In the genomic region with DNA sequence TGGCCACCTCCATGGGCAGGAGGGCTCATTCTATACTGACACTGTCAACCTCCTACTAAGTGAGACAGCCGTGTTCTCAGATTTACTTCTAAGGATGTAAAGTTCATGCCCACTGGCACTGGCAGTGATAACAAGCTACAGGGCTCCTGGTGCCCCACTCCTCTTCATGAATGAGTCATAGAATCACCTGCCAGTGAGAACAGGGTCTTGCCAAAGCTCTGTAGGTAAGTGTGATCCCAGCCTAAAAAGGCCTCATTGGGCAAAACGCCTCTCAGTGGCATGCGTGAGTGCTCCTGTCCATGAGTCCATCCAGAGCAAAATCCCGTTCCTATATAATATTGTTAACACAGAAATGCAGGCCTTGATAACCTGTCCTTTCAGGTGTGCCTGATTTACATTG, we compare ENCODE assay signal across 22 cellular contexts. TPM values are rescaled to one million over a fixed set of nuclear protein-coding genes. Genes with fewer than 3 reads are reported as not detected.
DNase-seq lines count a peak whose midpoint lies in the region; ATAC-seq and TF ChIP-seq lines count a peak whose summit lies in the region.
"Had no signal": no experiment of that assay in that cellular context is flagged by ENCODE, and none has a peak within 500 bp of the region (broad histone marks: within the 10 kb centered on the region; RNA-seq: fewer than 3 reads in every experiment).

No MANE protein-coding gene starts in this region.

- no peak overlapping the region for H3K4me3 Mint-ChIP-seq in MCF 10A (ENCODE audit: unreplicated experiment)
- no peak overlapping the region for H3K4me3 Mint-ChIP-seq in glutamatergic neuron (ENCODE audit: unreplicated experiment)
- H3K4me3 Mint-ChIP-seq: B cell, CD14-positive monocyte, GM23338 had no signal

- no peaks in the 10 kb centered on the region for H3K27me3 ChIP-seq in mammary epithelial cell (ENCODE audit: insufficient read depth, low read length)
- no peaks in the 10 kb centered on the region for H3K27me3 ChIP-seq in RWPE2 (ENCODE audit: insufficient read depth, poor library complexity, severe bottlenecking)
- no peaks in the 10 kb centered on the region for H3K27me3 ChIP-seq in upper lobe of right lung
- H3K27me3 ChIP-seq: Peyer's patch, SJSA1 had no signal

- no peaks in the 10 kb centered on the region for H3K36me3 Mint-ChIP-seq in MCF 10A (ENCODE audit: insufficient read depth, unreplicated experiment)
- H3K36me3 Mint-ChIP-seq in glutamatergic neuron (ENCODE audit: unreplicated experiment) = no peaks in the 10 kb centered on the region

- H3K4me1 ChIP-seq in mammary epithelial cell (ENCODE audit: insufficient read depth, low read length) (no peaks in the 10 kb centered on the region), RWPE2 (ENCODE audit: insufficient read depth, poor library complexity, severe bottlenecking) (no peaks in the 10 kb centered on the region), upper lobe of right lung (no peaks in the 10 kb centered on the region)
- H3K4me1 ChIP-seq: A549, HAP-1, Peyer's patch, SJSA1 had no signal

- no peaks in the 10 kb centered on the region for H3K79me2 ChIP-seq in mammary epithelial cell (ENCODE audit: insufficient read depth, low read length)

- H3K4me1 Mint-ChIP-seq in MCF 10A (ENCODE audit: insufficient read depth, unreplicated experiment) (no peaks in the 10 kb centered on the region), glutamatergic neuron (ENCODE audit: low read depth, unreplicated experiment) (peaks cover 5% of the 10 kb centered on the region)
- H3K4me1 Mint-ChIP-seq: B cell had no signal

- H2AFZ ChIP-seq in mammary epithelial cell (ENCODE audit: low read depth, low read length) = no peak overlapping the region
- H2AFZ ChIP-seq: GM23338 had no signal

- no peak overlapping the region for H3K4me2 ChIP-seq in mammary epithelial cell (ENCODE audit: insufficient read depth, low read depth, low read length)
- H3K4me2 ChIP-seq: A549, GM23338 had no signal

- no peaks in the 10 kb centered on the region for H4K20me1 ChIP-seq in mammary epithelial cell (ENCODE audit: insufficient read depth, low read length)

- DNase-seq in MCF 10A (ENCODE audit: unreplicated experiment) (peak; percentile 19), mammary epithelial cell (no peak), RWPE2 (ENCODE audit: low spot score) (no peak), lower leg skin (ENCODE audit: low spot score in 2 of 2) (peak; percentile 9 to 12), upper lobe of right lung (no peak), HT-29 (ENCODE audit: low spot score) (no peak), glutamatergic neuron (no peak)
- DNase-seq: DMS79, KG1, NCI-H1092 treated with DMSO at 0.1 percent for 48 hours, NCI-H1436 treated with DMSO at 0.1 percent for 48 hours, NCI-H1930, NCI-H510A, NCI-H748 treated with DMSO at 0.1 percent for 48 hours, Peyer's patch had no signal

- 71% methylated on average over 4 of the region's 4 CpGs for WGBS in mammary epithelial cell (ENCODE audit: low coverage, missing lambda C conversion rate)
- whole genome bisulfite sequencing in lower leg skin, 2 donors = 63 to 67% methylated on average over 4 of the region's 4 CpGs

- H3K36me3 ChIP-seq in mammary epithelial cell (ENCODE audit: insufficient read depth, low read length) = no peaks in the 10 kb centered on the region
- H3K36me3 ChIP-seq in RWPE2 (ENCODE audit: low read depth) = no peaks in the 10 kb centered on the region
- H3K36me3 ChIP-seq in upper lobe of right lung = no peaks in the 10 kb centered on the region
- H3K36me3 ChIP-seq: HAP-1, Peyer's patch, SJSA1 had no signal

- 0 out of 3 replicates have a peak, but pooled peaks have one; percentile 17 for ATAC-seq in RWPE2 (ENCODE audit: low read depth)
- ATAC-seq in upper lobe of right lung = peak; percentile 54
- no peak for ATAC-seq in HG02763 (IDR thresholded peaks at IDR 0.05; ENCODE audit: unreplicated experiment)
- ATAC-seq: A549, GM23338 had no signal

- in situ Hi-C loops in mammary epithelial cell (cut with MboI; ENCODE audit: low sequenced_read_pairs in 2 of 2) = no loop called here

- H3K27me3 Mint-ChIP-seq in MCF 10A (ENCODE audit: insufficient read depth, unreplicated experiment) (no peaks in the 10 kb centered on the region), glutamatergic neuron (ENCODE audit: unreplicated experiment) (peaks cover 2% of the 10 kb centered on the region)
- H3K27me3 Mint-ChIP-seq: B cell had no signal

- TF ChIP-seq POLR2A in lower leg skin (IDR thresholded peaks at IDR 0.05) = no peak

- no peaks in the 10 kb centered on the region for H3K9me3 ChIP-seq in mammary epithelial cell (replicated peaks; ENCODE audit: insufficient read depth, low read length)
- H3K9me3 ChIP-seq in RWPE2 (ENCODE audit: severe bottlenecking) = no peaks in the 10 kb centered on the region
- H3K9me3 ChIP-seq in upper lobe of right lung = no peaks in the 10 kb centered on the region
- H3K9me3 ChIP-seq: A549, HAP-1, Peyer's patch, SJSA1 had no signal

- H3K4me3 ChIP-seq in mammary epithelial cell (replicated peaks in 1 of 3; ENCODE audit: insufficient read depth in 1 of 3, low read depth in 2 of 3, low read length in 3 of 3) (no peak overlapping the region), RWPE2 (ENCODE audit: severe bottlenecking) (no peak overlapping the region), lower leg skin (ENCODE audit: low read depth, poor library complexity, severe bottlenecking) (no peak overlapping the region), upper lobe of right lung (no peak overlapping the region)
- H3K4me3 ChIP-seq: A549, GM23338, HAP-1, Peyer's patch, SJSA1 had no signal

- POLR2A ChIA-PET in MCF 10A (lab: Yijun Ruan, JAX) = no interaction called here

- BruUV-seq in MCF 10A (replicated peaks; lab: Mats Ljungman, UMichigan) (no TSS peak), mammary epithelial cell (replicated peaks; lab: Mats Ljungman, UMichigan) (no TSS peak)

- H3K27ac Mint-ChIP-seq in MCF 10A (ENCODE audit: low read depth, unreplicated experiment) = no peak overlapping the region
- H3K27ac Mint-ChIP-seq in glutamatergic neuron (ENCODE audit: unreplicated experiment) = no peak overlapping the region
- H3K27ac Mint-ChIP-seq: B cell, CD14-positive monocyte, GM23338 had no signal

- CTCF ChIA-PET in MCF 10A (lab: Yijun Ruan, JAX) (interaction anchor here (0.6 to 5.9 kb wide), 3 partner anchors 10 to 243 kb away, joined by 3 to 35 read pairs (median 4); partner anchors contain the start of gene PXYLP1), mammary epithelial cell (lab: Charles Lee; ENCODE audit: low non-redundant PET) (no interaction called here)

- H3K27ac ChIP-seq in mammary epithelial cell (ENCODE audit: insufficient read depth, low read depth, low read length) (no peak overlapping the region), RWPE2 (ENCODE audit: poor library complexity, severe bottlenecking) (no peak overlapping the region), upper lobe of right lung (no peak overlapping the region)
- H3K27ac ChIP-seq: A549, Peyer's patch, SJSA1 had no signal

- TF ChIP-seq CTCF in MCF 10A (IDR thresholded peaks at IDR 0.05; ENCODE audit: unreplicated experiment) (no peak), mammary epithelial cell (conservative IDR thresholded peaks at IDR 0.05 in 1 of 2, IDR thresholded peaks at IDR 0.05 in 1 of 2; ENCODE audit: extremely low read depth in 1 of 2, insufficient read depth in 1 of 2, low read depth in 1 of 2, low read length in 2 of 2) (no peak), RWPE2 (IDR thresholded peaks at IDR 0.05; ENCODE audit: poor library complexity, severe bottlenecking) (no peak), lower leg skin (IDR thresholded peaks at IDR 0.05) (no peak), upper lobe of right lung (IDR thresholded peaks at IDR 0.05) (no peak), glutamatergic neuron (IDR thresholded peaks at IDR 0.05; ENCODE audit: partially characterized antibody, unreplicated experiment) (no peak)

- intact Hi-C loops in MCF 10A (cut with micrococcal nuclease) (no loop called here), mammary epithelial cell (cut with micrococcal nuclease) (no loop called here), lower leg skin (cut with DNase I; ENCODE audit: low total_unique reads) (no loop called here), upper lobe of right lung (cut with DNase I) (no loop called here)

- H3K9ac ChIP-seq in mammary epithelial cell (ENCODE audit: insufficient read depth, low read length) = no peak overlapping the region

- dilution Hi-C loops in mammary epithelial cell (cut with HindIII; ENCODE audit: low sequenced_read_pairs) = no loop called here

- no peaks in the 10 kb centered on the region for H3K9me3 Mint-ChIP-seq in MCF 10A (ENCODE audit: unreplicated experiment)
- H3K9me3 Mint-ChIP-seq in glutamatergic neuron (ENCODE audit: unreplicated experiment) = peaks cover 1% of the 10 kb centered on the region
- H3K9me3 Mint-ChIP-seq: CD14-positive monocyte, GM23338 had no signal

RNA-seq across cellular contexts. Expression of gene PXYLP1, which starts 17.4 kb away (rescaled TPM):
- total RNA-seq in MCF 10A (2022) (2.1 and 5.4 TPM in 2 replicates), mammary epithelial cell (1 to 10 TPM; 2.5 to 6.3 TPM), lower leg skin (10 to 100 TPM in 2 of 4 donors, 1 to 10 TPM in 2; 8.8 to 14.5 (median 10.2) TPM), upper lobe of right lung (13.6 TPM), glutamatergic neuron (ENCODE audit: unreplicated experiment) (42.7 TPM)
- polyA plus RNA-seq in mammary epithelial cell = 3.3 TPM
- polyA minus RNA-seq in mammary epithelial cell = 10.2 TPM
- total RNA-seq in HT-29 (2014; rRNA removed; shearing (Covaris generic)) = 6.2 and 9.7 TPM in 2 replicates

Comparison
In these comparisons a context has a peak if more than half of its experiments do, and no peak if none do; other contexts are left out.
1. DNase-seq: peak in MCF 10A (single experiment) and lower leg skin (2 of 2); none in mammary epithelial cell (single experiment), RWPE2 (single experiment), upper lobe of right lung (single experiment), HT-29 (single experiment) and glutamatergic neuron (single experiment).